Comparison of ENCODE assay signal across 8 cellular contexts in the genomic region with DNA sequence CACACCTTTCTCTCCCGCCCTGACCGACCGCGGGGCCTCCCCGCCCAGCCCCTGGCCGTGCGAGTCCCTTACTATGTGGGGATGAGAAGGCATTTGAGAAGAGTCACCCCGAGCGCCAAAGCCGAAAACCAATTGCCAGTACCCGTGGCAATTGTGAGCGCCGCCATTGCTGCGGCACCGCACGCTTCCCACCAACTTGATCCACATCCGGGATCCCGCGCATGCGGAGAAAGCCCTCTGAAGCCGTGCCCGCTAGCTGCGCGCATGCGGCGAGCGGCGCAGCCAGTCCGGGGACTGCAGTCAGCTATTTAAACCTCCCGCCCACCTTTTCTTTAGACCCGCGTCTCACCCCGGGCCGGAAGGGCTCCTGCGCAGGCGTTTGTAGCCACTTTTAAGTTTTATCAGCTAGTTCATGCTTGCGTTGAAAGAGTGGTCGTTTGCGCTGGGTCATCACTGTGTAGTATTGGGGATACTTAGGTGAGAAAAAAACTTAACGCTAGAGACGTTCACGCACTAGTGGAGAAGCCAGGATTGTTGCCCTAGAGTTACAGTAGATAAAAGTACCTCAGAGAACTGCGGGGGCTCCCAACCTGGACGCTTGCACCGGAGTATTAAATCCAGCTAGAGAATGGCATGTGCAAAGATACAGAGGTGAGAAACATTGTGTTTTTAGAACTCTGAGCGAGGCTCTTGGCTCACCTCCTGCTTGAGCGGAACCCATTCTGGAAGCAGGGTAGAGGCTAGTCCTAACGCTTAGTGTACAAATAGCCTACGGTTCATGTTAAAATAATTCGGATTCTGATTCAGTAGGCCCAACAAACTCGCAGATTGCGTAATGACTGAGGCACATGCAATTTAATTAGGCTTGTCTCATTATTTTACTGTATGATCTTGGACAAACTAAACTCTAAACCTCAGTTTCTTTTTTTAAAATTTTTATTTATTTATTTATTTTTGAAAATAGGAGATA. TPM values are rescaled to one million over a fixed set of nuclear protein-coding genes. Genes with fewer than 3 reads are reported as not detected.
A peak's percentile ranks its signal among the peaks of the same experiment; 100 is the strongest.
DNase-seq lines count a peak whose midpoint lies in the region; ATAC-seq and TF ChIP-seq lines count a peak whose summit lies in the region.

TSS of gene ALG8 (minus strand) at position 205 of the 970 bp plus-strand sequence. CDS start at position 167, 38 bp downstream.

- peaks cover 40% of the 10 kb centered on the region for H3K4me1 Mint-ChIP-seq in nephron
- peaks cover 48% of the 10 kb centered on the region for H3K4me1 Mint-ChIP-seq in stimulated activated naive CD8-positive, alpha-beta T cell treated with anti-CD3 and anti-CD28 coated beads, Interleukin-15, Interleukin-2, amounts not matched to agents 100 ng/mL and 50 ng/mL, for 24 hours (ENCODE audit: low read depth)

- peak within 1 kb of the TSS; percentile 83 for H3K4me3 ChIP-seq in RWPE2 (ENCODE audit: severe bottlenecking)

- H3K36me3 ChIP-seq in RWPE2 (ENCODE audit: low read depth): peaks cover 14% of the 10 kb centered on the region; the same call in 1 of the 2 replicates

- H3K9me3 ChIP-seq in RWPE2 (ENCODE audit: severe bottlenecking): no peaks in the 10 kb centered on the region

- TF ChIP-seq CTCF in RWPE2 (IDR thresholded peaks at IDR 0.05; ENCODE audit: poor library complexity, severe bottlenecking) (no peak), nephron (IDR thresholded peaks at IDR 0.05; ENCODE audit: unreplicated experiment in 3 of 3) (no peak)

- peaks cover 3% of the 10 kb centered on the region for H3K4me1 ChIP-seq in RWPE2 (ENCODE audit: insufficient read depth, poor library complexity, severe bottlenecking)

- H3K27ac ChIP-seq in RWPE2 (ENCODE audit: poor library complexity, severe bottlenecking): peak within 1 kb of the TSS; percentile 68

- H3K4me3 Mint-ChIP-seq in nephron: peak within 1 kb of the TSS; percentile 94 to 98 (median 95)
- peak within 1 kb of the TSS; percentile 91 for H3K4me3 Mint-ChIP-seq in stimulated activated naive CD8-positive, alpha-beta T cell treated with anti-CD3 and anti-CD28 coated beads, Interleukin-15, Interleukin-2, amounts not matched to agents 100 ng/mL and 50 ng/mL, for 24 hours

- peak within 1 kb of the TSS; percentile 81 to 96 (median 91) for H3K27ac Mint-ChIP-seq in nephron
- H3K27ac Mint-ChIP-seq in stimulated activated naive CD8-positive, alpha-beta T cell treated with anti-CD3 and anti-CD28 coated beads, Interleukin-15, Interleukin-2, amounts not matched to agents 100 ng/mL and 50 ng/mL, for 24 hours: peak within 1 kb of the TSS; percentile 91

- H3K9me3 Mint-ChIP-seq in nephron: peaks cover under 1% of the 10 kb centered on the region
- no peaks in the 10 kb centered on the region for H3K9me3 Mint-ChIP-seq in stimulated activated naive CD8-positive, alpha-beta T cell treated with anti-CD3 and anti-CD28 coated beads, Interleukin-15, Interleukin-2, amounts not matched to agents 100 ng/mL and 50 ng/mL, for 24 hours

- H3K27me3 Mint-ChIP-seq in nephron (ENCODE audit: low read depth): no peaks in the 10 kb centered on the region
- no peaks in the 10 kb centered on the region for H3K27me3 Mint-ChIP-seq in stimulated activated naive CD8-positive, alpha-beta T cell treated with anti-CD3 and anti-CD28 coated beads, Interleukin-15, Interleukin-2, amounts not matched to agents 100 ng/mL and 50 ng/mL, for 24 hours

- DNase-seq in EH (ENCODE audit: low read depth): peak; percentile 96
- peak; percentile 91 for DNase-seq in H4 (ENCODE audit: low spot score)
- DNase-seq in LoVo (ENCODE audit: low spot score): peak; percentile 98
- peak; percentile 92 for DNase-seq in RWPE2 (ENCODE audit: low spot score)
- peak; percentile 95 for DNase-seq in activated T-helper 9 cell treated with anti-CD3 and anti-CD28 coated beads, Interleukin-2, amount 50 U/mL, for 16 hours (ENCODE audit: low read depth)
- peak; percentile 95 for DNase-seq in fibroblast of peridontal ligament (ENCODE audit: extremely low read depth)

- H3K27me3 ChIP-seq in RWPE2 (ENCODE audit: insufficient read depth, poor library complexity, severe bottlenecking): no peaks in the 10 kb centered on the region

- peaks cover 45% of the 10 kb centered on the region for H3K36me3 Mint-ChIP-seq in nephron (ENCODE audit: low read depth)
- H3K36me3 Mint-ChIP-seq in stimulated activated naive CD8-positive, alpha-beta T cell treated with anti-CD3 and anti-CD28 coated beads, Interleukin-15, Interleukin-2, amounts not matched to agents 100 ng/mL and 50 ng/mL, for 24 hours (ENCODE audit: low read depth): peaks cover 37% of the 10 kb centered on the region

- ATAC-seq in RWPE2 (ENCODE audit: low read depth): peak; percentile 94

RNA-seq across cellular contexts. Expression of gene ALG8, which starts in this region (rescaled TPM):
- total RNA-seq in H4 (2014; rRNA removed; shearing (Covaris generic)): 106 and 116 TPM in 2 replicates

Comparison
In these comparisons a context has a peak if more than half of its experiments do, and no peak if none do; other contexts are left out.
1. Peak in every context shown above with its lines: DNase-seq, ATAC-seq, H3K4me3 ChIP-seq and H3K27ac ChIP-seq.